ENCODE assay signal across 10 cellular contexts in the genomic region with DNA sequence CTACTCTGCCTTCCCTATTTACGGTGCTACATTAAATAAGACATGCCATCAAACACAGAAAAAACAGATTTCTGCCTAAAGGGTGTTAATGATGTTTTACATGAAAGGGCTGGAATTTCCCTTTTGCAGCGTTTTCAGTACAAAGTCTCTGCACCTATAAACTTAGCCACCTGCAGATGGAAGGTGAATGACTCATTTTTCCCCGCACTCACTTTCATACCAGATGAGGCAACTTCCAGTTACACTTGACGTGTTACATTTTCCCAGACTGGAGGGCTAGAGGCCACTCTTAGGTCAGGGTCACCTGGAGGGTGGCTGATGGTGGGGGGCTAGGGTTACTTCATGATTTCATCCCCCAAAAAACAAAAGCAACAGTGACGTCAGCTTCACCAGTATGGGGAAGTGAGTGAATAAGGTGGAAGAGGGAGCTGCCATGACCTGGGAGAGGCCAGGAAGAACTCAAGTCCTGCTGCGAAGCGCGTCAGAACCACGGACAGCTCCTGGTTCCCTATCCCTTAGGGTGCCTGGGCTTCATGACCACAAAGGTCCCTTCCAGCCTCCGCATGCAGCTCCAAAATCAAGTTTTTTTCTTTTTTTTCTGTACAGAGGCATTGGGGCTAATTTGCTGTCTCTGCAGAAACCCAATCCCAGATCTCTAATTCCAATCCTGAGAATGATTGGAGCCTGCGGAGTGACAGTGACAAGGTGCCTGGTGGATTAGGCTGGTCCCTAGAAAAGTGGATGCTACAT.
DNase-seq lines count a peak whose midpoint lies in the region; ATAC-seq lines count a peak whose summit lies in the region.
"Had no signal": no experiment of that assay in that cellular context is flagged by ENCODE, and none has a peak within 500 bp of the region (broad histone marks: within the 10 kb centered on the region; RNA-seq: fewer than 3 reads in every experiment).

No MANE protein-coding gene starts in this region.

- peak overlapping the region; percentile 50 for H3K4me3 Mint-ChIP-seq in activated naive CD4-positive, alpha-beta T cell treated with anti-CD3 and anti-CD28 coated beads, Interleukin-2, amount 50 U/mL, for 24 hours
- H3K4me3 Mint-ChIP-seq in stimulated activated naive CD8-positive, alpha-beta T cell treated with anti-CD3 and anti-CD28 coated beads, Interleukin-15, Interleukin-2, amounts not matched to agents 100 ng/mL and 50 ng/mL, for 24 hours: peak overlapping the region; percentile 9
- H3K4me3 Mint-ChIP-seq: IgD-negative memory B cell had no signal

- peak overlapping the region; percentile 95 for H3K27ac Mint-ChIP-seq in activated naive CD4-positive, alpha-beta T cell treated with anti-CD3 and anti-CD28 coated beads, Interleukin-2, amount 50 U/mL, for 24 hours
- peak overlapping the region; percentile 75 for H3K27ac Mint-ChIP-seq in stimulated activated naive CD8-positive, alpha-beta T cell treated with anti-CD3 and anti-CD28 coated beads, Interleukin-15, Interleukin-2, amounts not matched to agents 100 ng/mL and 50 ng/mL, for 24 hours
- H3K27ac Mint-ChIP-seq: IgD-negative memory B cell had no signal

- H3K9me3 Mint-ChIP-seq in activated naive CD4-positive, alpha-beta T cell treated with anti-CD3 and anti-CD28 coated beads, Interleukin-2, amount 50 U/mL, for 24 hours: no peaks in the 10 kb centered on the region
- no peaks in the 10 kb centered on the region for H3K9me3 Mint-ChIP-seq in stimulated activated naive CD8-positive, alpha-beta T cell treated with anti-CD3 and anti-CD28 coated beads, Interleukin-15, Interleukin-2, amounts not matched to agents 100 ng/mL and 50 ng/mL, for 24 hours

- H3K4me1 Mint-ChIP-seq in activated naive CD4-positive, alpha-beta T cell treated with anti-CD3 and anti-CD28 coated beads, Interleukin-2, amount 50 U/mL, for 24 hours: peaks cover 14% of the 10 kb centered on the region
- H3K4me1 Mint-ChIP-seq in stimulated activated naive CD8-positive, alpha-beta T cell treated with anti-CD3 and anti-CD28 coated beads, Interleukin-15, Interleukin-2, amounts not matched to agents 100 ng/mL and 50 ng/mL, for 24 hours (ENCODE audit: low read depth): peaks cover 11% of the 10 kb centered on the region

- H3K36me3 Mint-ChIP-seq in activated naive CD4-positive, alpha-beta T cell treated with anti-CD3 and anti-CD28 coated beads, Interleukin-2, amount 50 U/mL, for 24 hours: no peaks in the 10 kb centered on the region
- no peaks in the 10 kb centered on the region for H3K36me3 Mint-ChIP-seq in stimulated activated naive CD8-positive, alpha-beta T cell treated with anti-CD3 and anti-CD28 coated beads, Interleukin-15, Interleukin-2, amounts not matched to agents 100 ng/mL and 50 ng/mL, for 24 hours (ENCODE audit: low read depth)
- H3K36me3 Mint-ChIP-seq: IgD-negative memory B cell had no signal

- ATAC-seq in Right ventricle myocardium superior (ENCODE audit: poor library complexity) (no peak), HG03442 (IDR thresholded peaks at IDR 0.05; ENCODE audit: unreplicated experiment) (peak; percentile 75), HG02840 (IDR thresholded peaks at IDR 0.05; ENCODE audit: low FRiP score, unreplicated experiment) (no peak)

- intact Hi-C loops in cardiac septum (cut with DNase I) (no loop called here), Right ventricle myocardium superior (cut with DNase I) (no loop called here)

- DNase-seq in cardiac septum (ENCODE audit: low spot score): peak; percentile 69
- no peak for DNase-seq in Right ventricle myocardium superior
- DNase-seq in DMS114 treated with DMSO at 0.1 percent for 48 hours (lab: John Stamatoyannopoulos, UW; ENCODE audit: unreplicated experiment): no peak
- DNase-seq in dedifferentiated amniotic fluid mesenchymal stem cell (ENCODE audit: extremely low spot score): no peak
- DNase-seq: kidney glomerular epithelial cell had no signal

- peaks cover 4% of the 10 kb centered on the region for H3K27me3 Mint-ChIP-seq in activated naive CD4-positive, alpha-beta T cell treated with anti-CD3 and anti-CD28 coated beads, Interleukin-2, amount 50 U/mL, for 24 hours
- H3K27me3 Mint-ChIP-seq in stimulated activated naive CD8-positive, alpha-beta T cell treated with anti-CD3 and anti-CD28 coated beads, Interleukin-15, Interleukin-2, amounts not matched to agents 100 ng/mL and 50 ng/mL, for 24 hours: peaks cover 19% of the 10 kb centered on the region
